ENCODE assay signal across 10 cellular contexts in genomic region chr6:158718431-158719126, GRCh38.
DNase-seq lines count a peak whose midpoint lies in the region; ATAC-seq and TF ChIP-seq lines count a peak whose summit lies in the region.
"Had no signal": no experiment of that assay in that cellular context is flagged by ENCODE, and none has a peak within 500 bp of the region (broad histone marks: within the 10 kb centered on the region; RNA-seq: fewer than 3 reads in every experiment).

No MANE protein-coding gene starts in this region.

- H3K9ac ChIP-seq in OCI-LY3 (ENCODE audit: low read length), result no peak overlapping the region
- H3K9ac ChIP-seq: BLaER1 had no signal

- no peaks in the 10 kb centered on the region for H3K79me2 ChIP-seq in OCI-LY3 (ENCODE audit: low read length)

- TF ChIP-seq CTCF in OCI-LY3 (IDR thresholded peaks at IDR 0.05; ENCODE audit: low read depth, low read length), result peak; percentile 71
- TF ChIP-seq CTCF in fibroblast of mammary gland (conservative IDR thresholded peaks at IDR 0.05; ENCODE audit: control insufficient read depth, insufficient read depth, low read depth, low read length), result peak; percentile 52

- no peaks in the 10 kb centered on the region for H3K9me3 ChIP-seq in OCI-LY3 (ENCODE audit: insufficient read depth, low read length)
- H3K9me3 ChIP-seq: BLaER1 had no signal

- no peak for ATAC-seq in HG02884 (IDR thresholded peaks at IDR 0.05; ENCODE audit: unreplicated experiment)

- H4K20me1 ChIP-seq in OCI-LY3 (ENCODE audit: insufficient read depth, low read length), result no peaks in the 10 kb centered on the region
- H4K20me1 ChIP-seq: BLaER1 had no signal

- peaks cover 59% of the 10 kb centered on the region for H3K4me1 ChIP-seq in OCI-LY3 (ENCODE audit: low read length)

- H3K27me3 ChIP-seq in OCI-LY3 (ENCODE audit: low read depth, low read length), result peaks cover 3% of the 10 kb centered on the region; the same call in 1 of the 2 replicates
- H3K27me3 ChIP-seq: BLaER1 had no signal

- no peak overlapping the region for H3K4me3 ChIP-seq in OCI-LY3 (ENCODE audit: low read length)
- no peak overlapping the region for H3K4me3 ChIP-seq in fibroblast of mammary gland (ENCODE audit: control insufficient read depth, low read depth, low read length)
- H3K4me3 ChIP-seq: BLaER1, skin epidermis had no signal

- peak overlapping the region; percentile 87 for H3K4me2 ChIP-seq in OCI-LY3 (ENCODE audit: low read length)

- DNase-seq in NCI-H2196 (lab: John Stamatoyannopoulos, UW; ENCODE audit: unreplicated experiment) (peak; percentile 8), NCI-H2196 treated with DMSO at 0.1 percent for 48 hours (lab: John Stamatoyannopoulos, UW; ENCODE audit: unreplicated experiment) (no peak), fibroblast of mammary gland (ENCODE audit: low read depth) (no peak), pons (ENCODE audit: low spot score) (peak; percentile 23), NCI-H2029 treated with DMSO at 0.1 percent for 48 hours (lab: John Stamatoyannopoulos, UW) (no peak)
- no peak for DNase-seq in stimulated activated naive CD4-positive, alpha-beta T cell treated with Interleukin-2 at 50 U/mL for 16 hours (lab: John Stamatoyannopoulos, UW)

- no peaks in the 10 kb centered on the region for H3K36me3 ChIP-seq in OCI-LY3 (replicated peaks; ENCODE audit: low read depth, low read length)
- H3K36me3 ChIP-seq: BLaER1 had no signal

- no peak overlapping the region for H3K27ac ChIP-seq in OCI-LY3 (ENCODE audit: low read length)
- H3K27ac ChIP-seq: BLaER1 had no signal

- no peak overlapping the region for H2AFZ ChIP-seq in OCI-LY3 (ENCODE audit: low read depth, low read length)

Comparison
In these comparisons a context has a peak if more than half of its experiments do, and no peak if none do; other contexts are left out.
1. DNase-seq: peak in NCI-H2196 (single experiment) and pons (single experiment); none in NCI-H2196 treated with DMSO at 0.1 percent for 48 hours (single experiment), fibroblast of mammary gland (single experiment), stimulated activated naive CD4-positive, alpha-beta T cell treated with Interleukin-2 at 50 U/mL for 16 hours (single experiment) and NCI-H2029 treated with DMSO at 0.1 percent for 48 hours (single experiment).